1 cellular context compared by ENCODE assay signal in genomic region chr9:129639034-129639630, GRCh38.
TF ChIP-seq lines count a peak whose summit lies in the region.

No MANE protein-coding gene starts in this region.

TF ChIP-seq in HepG2, 621 proteins besides CTCF, POLR2A, EP300 and RAD21:
- TF ChIP-seq JUNB (CRISPR knock-in tag; IDR thresholded peaks at IDR 0.05; ENCODE audit: borderline replicate concordance) (no peak), ZNF468 (CRISPR knock-in tag; IDR thresholded peaks at IDR 0.05) (no peak), TCF7L2 (IDR thresholded peaks at IDR 0.05; ENCODE audit: low read depth, low read length) (no peak), KDM5A (IDR thresholded peaks at IDR 0.05; ENCODE audit: borderline replicate concordance, low read length) (no peak), AGO2 (optimal IDR thresholded peaks at IDR 0.05; ENCODE audit: low read depth, low read length) (peak; percentile 93), RBFOX2 (IDR thresholded peaks at IDR 0.05; ENCODE audit: low read depth, low read length) (peak; percentile 47; the same call in 1 of the 2 replicates), KDM2A (CRISPR knock-in tag; IDR thresholded peaks at IDR 0.05; ENCODE audit: borderline replicate concordance, low read depth) (peak; percentile 48), ZNF318 (CRISPR knock-in tag; IDR thresholded peaks at IDR 0.05) (no peak), RELA (CRISPR knock-in tag; IDR thresholded peaks at IDR 0.05) (no peak), ZBTB33 (CRISPR knock-in tag; IDR thresholded peaks at IDR 0.05) (peak; percentile 28; the same call in 1 of the 2 replicates), ZNF768 (CRISPR knock-in tag; IDR thresholded peaks at IDR 0.05) (0 out of 2 replicates have a peak, but pooled peaks have one; percentile 8), SMARCC2 (IDR thresholded peaks at IDR 0.05) (no peak), HIVEP1 (CRISPR knock-in tag; IDR thresholded peaks at IDR 0.05) (no peak), FOXK2 (IDR thresholded peaks at IDR 0.05) (no peak), CREB1 (IDR thresholded peaks at IDR 0.05) (no peak), CREB1 (CRISPR knock-in tag; IDR thresholded peaks at IDR 0.05) (no peak), ZC3H13 (CRISPR knock-in tag; IDR thresholded peaks at IDR 0.05) (0 out of 2 replicates have a peak, but pooled peaks have one; percentile 23), ZNF841 (CRISPR knock-in tag; IDR thresholded peaks at IDR 0.05; ENCODE audit: borderline replicate concordance) (no peak), HHEX (CRISPR knock-in tag; IDR thresholded peaks at IDR 0.05) (no peak)
